Comparison of ENCODE assay signal across 1 cellular context in genomic region chr4:156656911-156657310, GRCh38.
TF ChIP-seq lines count a peak whose summit lies in the region.

No MANE protein-coding gene starts in this region.

TF ChIP-seq in HCT116, 20 proteins besides CTCF, POLR2A, EP300 and RAD21 (continued from another document):
- TF ChIP-seq REST (IDR thresholded peaks at IDR 0.05; ENCODE audit: low read depth), result no peak
- no peak for TF ChIP-seq SIN3A (IDR thresholded peaks at IDR 0.05; ENCODE audit: low read depth)
- no peak for TF ChIP-seq CBX3 (IDR thresholded peaks at IDR 0.05; ENCODE audit: low read depth)
- no peak for TF ChIP-seq EZH2phosphoT487 (IDR thresholded peaks at IDR 0.05; ENCODE audit: borderline replicate concordance)
- TF ChIP-seq ELF1 (IDR thresholded peaks at IDR 0.05; ENCODE audit: borderline replicate concordance, low read depth), result no peak
- TF ChIP-seq SP1 (IDR thresholded peaks at IDR 0.05; ENCODE audit: low read depth), result no peak
- TF ChIP-seq MAX (IDR thresholded peaks at IDR 0.05), result no peak
- TF ChIP-seq FOSL1 (IDR thresholded peaks at IDR 0.05; ENCODE audit: low read depth), result no peak
- no peak for TF ChIP-seq JUND (IDR thresholded peaks at IDR 0.05)
- no peak for TF ChIP-seq EGR1 (IDR thresholded peaks at IDR 0.05; ENCODE audit: low read depth)
- no peak for TF ChIP-seq ZFX (IDR thresholded peaks at IDR 0.05)
- TF ChIP-seq TCF7L2 (IDR thresholded peaks at IDR 0.05; ENCODE audit: borderline replicate concordance, extremely low read depth, insufficient read depth, insufficient read length), result no peak
